Comparison of ENCODE assay signal across 1 cellular context in genomic region chr11:108648528-108648885, GRCh38.
TF ChIP-seq lines count a peak whose summit lies in the region.

No MANE protein-coding gene starts in this region.

TF ChIP-seq in H1, 55 proteins besides CTCF, POLR2A, EP300 and RAD21:
- TF ChIP-seq HDAC2 (IDR thresholded peaks at IDR 0.05; ENCODE audit: borderline replicate concordance in 1 of 2, low read depth in 2 of 2, low read length in 2 of 2) (no peak), MAX (IDR thresholded peaks at IDR 0.05) (0 out of 2 replicates have a peak, but pooled peaks have one; percentile 1), SP2 (IDR thresholded peaks at IDR 0.05; ENCODE audit: low read length) (no peak), GTF2F1 (IDR thresholded peaks at IDR 0.05; ENCODE audit: borderline replicate concordance, low read depth, low read length) (no peak), KDM4A (IDR thresholded peaks at IDR 0.05; ENCODE audit: low read depth, low read length, severe bottlenecking) (no peak), RFX5 (IDR thresholded peaks at IDR 0.05; ENCODE audit: borderline replicate concordance, low read depth, low read length) (no peak), POU5F1 (IDR thresholded peaks at IDR 0.05; ENCODE audit: low read depth, low read length) (no peak)
TF ChIP-seq in H1: peak in this region for 1.
